In genomic region chr9:91193658-91194391, GRCh38 we compare ENCODE assay signal across 8 cellular contexts.
DNase-seq lines count a peak whose midpoint lies in the region; ATAC-seq, FAIRE-seq and TF ChIP-seq lines count a peak whose summit lies in the region.

No MANE protein-coding gene starts in this region.

- ATAC-seq in CD4-positive, CD25-positive, alpha-beta regulatory T cell (ENCODE audit: low read depth in 2 of 2) = peak; percentile 71 to 77
- ATAC-seq in GM19455 (IDR thresholded peaks at IDR 0.05; ENCODE audit: unreplicated experiment) (peak; percentile 63), SK-N-SH treated with all-trans-retinoic acid at 6 μM for 48 hours (peak; percentile 55), Right ventricle myocardium superior (ENCODE audit: poor library complexity) (peak; percentile 80), pancreas (peak; percentile 72 to 76 (median 74))

- peak overlapping the region; percentile 90 to 95 (median 90) for H3K4me3 Mint-ChIP-seq in CD4-positive, CD25-positive, alpha-beta regulatory T cell
- peak overlapping the region; percentile 84 for H3K4me3 Mint-ChIP-seq in activated naive CD8-positive, alpha-beta T cell

- H3K4me3 ChIP-seq in CD4-positive, CD25-positive, alpha-beta regulatory T cell (ENCODE audit: low read depth, low read length) = peak overlapping the region; percentile 75
- H3K4me3 ChIP-seq in pancreas = peak overlapping the region; percentile 12 to 45 (median 26)
- peak overlapping the region; percentile 54 for H3K4me3 ChIP-seq in thymus (ENCODE audit: low read length)

- peak in 2 of 3 donors; percentile 72 to 91 for DNase-seq in CD4-positive, CD25-positive, alpha-beta regulatory T cell
- DNase-seq in HTR-8/SVneo (ENCODE audit: insufficient read length, low spot score) (peak; percentile 48), Right ventricle myocardium superior (peak; percentile 93), pancreas (peak; percentile 85 to 93 (median 87))

- no peaks in the 10 kb centered on the region for H3K36me3 Mint-ChIP-seq in CD4-positive, CD25-positive, alpha-beta regulatory T cell
- H3K36me3 Mint-ChIP-seq in activated naive CD8-positive, alpha-beta T cell = peaks cover 2% of the 10 kb centered on the region

- 2% methylated on average over 51 to 52 of the region's 52 CpGs for WGBS in pancreas, 2 donors
- whole genome bisulfite sequencing in thymus = 1% methylated on average over 52 of the region's 52 CpGs

- peaks cover 28% of the 10 kb centered on the region for H3K4me1 ChIP-seq in CD4-positive, CD25-positive, alpha-beta regulatory T cell (ENCODE audit: control insufficient read depth, insufficient read depth, low read length, poor library complexity, severe bottlenecking)
- peaks cover 50 to 61% (median 53%) of the 10 kb centered on the region in 3 donors for H3K4me1 ChIP-seq in pancreas
- peaks cover 25% of the 10 kb centered on the region for H3K4me1 ChIP-seq in thymus (ENCODE audit: control insufficient read depth, insufficient read depth, low read length)

- no peaks in the 10 kb centered on the region for H3K27me3 ChIP-seq in CD4-positive, CD25-positive, alpha-beta regulatory T cell (ENCODE audit: control insufficient read depth, insufficient read depth, low read length)
- H3K27me3 ChIP-seq in pancreas = no peaks in the 10 kb centered on the region
- no peaks in the 10 kb centered on the region for H3K27me3 ChIP-seq in thymus (ENCODE audit: control insufficient read depth, insufficient read depth)

- peaks cover 5 to 36% (median 16%) of the 10 kb centered on the region in 4 donors for H3K4me1 Mint-ChIP-seq in CD4-positive, CD25-positive, alpha-beta regulatory T cell
- peaks cover 55% of the 10 kb centered on the region for H3K4me1 Mint-ChIP-seq in activated naive CD8-positive, alpha-beta T cell (ENCODE audit: low read depth)

- FAIRE-seq in HTR-8/SVneo (lab: Jason Lieb, UNC) = no peak
- FAIRE-seq in pancreas (lab: Jason Lieb, UNC) = no peak

- no peaks in the 10 kb centered on the region for H3K36me3 ChIP-seq in CD4-positive, CD25-positive, alpha-beta regulatory T cell (ENCODE audit: control insufficient read depth, insufficient read depth, low read length)
- H3K36me3 ChIP-seq in pancreas (no peaks in the 10 kb centered on the region), thymus (ENCODE audit: control insufficient read depth, insufficient read depth) (no peaks in the 10 kb centered on the region)

- peak overlapping the region; percentile 92 to 95 (median 92) for H3K27ac Mint-ChIP-seq in CD4-positive, CD25-positive, alpha-beta regulatory T cell
- H3K27ac Mint-ChIP-seq in activated naive CD8-positive, alpha-beta T cell = peak overlapping the region; percentile 99

- intact Hi-C loops in Right ventricle myocardium superior (cut with DNase I) = no loop called here
- intact Hi-C loops in pancreas (cut with DNase I) = loop anchor here in 1 of 3 donors (10.0 kb wide), 1 partner anchor 231 kb away; the partner anchor contains the start of gene NFIL3

- peak overlapping the region; percentile 51 for H3K27ac ChIP-seq in CD4-positive, CD25-positive, alpha-beta regulatory T cell (ENCODE audit: insufficient read depth, low read length, poor library complexity, severe bottlenecking)
- peak overlapping the region; percentile 92 to 100 (median 100) for H3K27ac ChIP-seq in pancreas
- peak overlapping the region; percentile 94 for H3K27ac ChIP-seq in thymus (ENCODE audit: low read depth)

- no peak for TF ChIP-seq CTCF in pancreas (IDR thresholded peaks at IDR 0.05)

- H3K9me3 Mint-ChIP-seq in CD4-positive, CD25-positive, alpha-beta regulatory T cell = peaks cover 0 to 5% (median 0%) of the 10 kb centered on the region in 7 donors
- H3K9me3 Mint-ChIP-seq in activated naive CD8-positive, alpha-beta T cell (ENCODE audit: low read depth) = no peaks in the 10 kb centered on the region

- H3K9me3 ChIP-seq in CD4-positive, CD25-positive, alpha-beta regulatory T cell (ENCODE audit: control insufficient read depth in 2 of 2, low read length in 2 of 2) = no peaks in the 10 kb centered on the region
- H3K9me3 ChIP-seq in pancreas (no peaks in the 10 kb centered on the region), thymus (ENCODE audit: control insufficient read depth) (no peaks in the 10 kb centered on the region)

- H3K27me3 Mint-ChIP-seq in CD4-positive, CD25-positive, alpha-beta regulatory T cell = peaks cover 38% of the 10 kb centered on the region
- no peaks in the 10 kb centered on the region for H3K27me3 Mint-ChIP-seq in activated naive CD8-positive, alpha-beta T cell

TF ChIP-seq in SK-N-SH treated with all-trans-retinoic acid at 6 μM for 48 hours, 23 proteins besides CTCF, POLR2A, EP300 and RAD21:
- TF ChIP-seq GLIS3 (CRISPR knock-in tag; IDR thresholded peaks at IDR 0.05) = no peak
- no peak for TF ChIP-seq SNAI2 (CRISPR knock-in tag; IDR thresholded peaks at IDR 0.05)
- TF ChIP-seq, protein P1, sequence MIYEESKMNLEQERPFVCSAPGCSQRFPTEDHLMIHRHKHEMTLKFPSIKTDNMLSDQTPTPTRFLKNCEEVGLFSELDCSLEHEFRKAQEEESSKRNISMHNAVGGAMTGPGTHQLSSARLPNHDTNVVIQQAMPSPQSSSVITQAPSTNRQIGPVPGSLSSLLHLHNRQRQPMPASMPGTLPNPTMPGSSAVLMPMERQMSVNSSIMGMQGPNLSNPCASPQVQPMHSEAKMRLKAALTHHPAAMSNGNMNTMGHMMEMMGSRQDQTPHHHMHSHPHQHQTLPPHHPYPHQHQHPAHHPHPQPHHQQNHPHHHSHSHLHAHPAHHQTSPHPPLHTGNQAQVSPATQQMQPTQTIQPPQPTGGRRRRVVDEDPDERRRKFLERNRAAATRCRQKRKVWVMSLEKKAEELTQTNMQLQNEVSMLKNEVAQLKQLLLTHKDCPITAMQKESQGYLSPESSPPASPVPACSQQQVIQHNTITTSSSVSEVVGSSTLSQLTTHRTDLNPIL (CRISPR knock-in tag; IDR thresholded peaks at IDR 0.05; ENCODE audit: low read depth) = no peak
- TF ChIP-seq ZNF565 (CRISPR knock-in tag; conservative IDR thresholded peaks at IDR 0.05; ENCODE audit: low read depth) = no peak
- TF ChIP-seq ISL1 (CRISPR knock-in tag; IDR thresholded peaks at IDR 0.05) = no peak
- no peak for TF ChIP-seq ZNF70 (CRISPR knock-in tag; IDR thresholded peaks at IDR 0.05)
- TF ChIP-seq ZFP3 (CRISPR knock-in tag; IDR thresholded peaks at IDR 0.05) = no peak
- no peak for TF ChIP-seq ARNTL (CRISPR knock-in tag; IDR thresholded peaks at IDR 0.05; ENCODE audit: borderline replicate concordance, low read depth)
- no peak for TF ChIP-seq OSR1 (CRISPR knock-in tag; IDR thresholded peaks at IDR 0.05)
- TF ChIP-seq RARB (CRISPR knock-in tag; IDR thresholded peaks at IDR 0.05) = no peak
- TF ChIP-seq POU6F1 (CRISPR knock-in tag; IDR thresholded peaks at IDR 0.05; ENCODE audit: borderline replicate concordance, low read depth) = no peak
- no peak for TF ChIP-seq CSRNP3 (CRISPR knock-in tag; IDR thresholded peaks at IDR 0.05)
- TF ChIP-seq ESRRG (CRISPR knock-in tag; IDR thresholded peaks at IDR 0.05) = no peak

Comparison
In these comparisons a context has a peak if more than half of its experiments do, and no peak if none do; other contexts are left out.
1. Peak in every context shown above with its lines: DNase-seq, ATAC-seq, H3K4me3 ChIP-seq and H3K27ac ChIP-seq.